ENCODE assay signal across 10 cellular contexts in genomic region chr7:82594665-82595064, GRCh38.
DNase-seq lines count a peak whose midpoint lies in the region; ATAC-seq, FAIRE-seq and TF ChIP-seq lines count a peak whose summit lies in the region.
"Had no signal": no experiment of that assay in that cellular context is flagged by ENCODE, and none has a peak within 500 bp of the region (broad histone marks: within the 10 kb centered on the region; RNA-seq: fewer than 3 reads in every experiment).

No MANE protein-coding gene starts in this region.

- H3K9me3 Mint-ChIP-seq in stimulated activated memory B cell treated with anti-CD40 and anti-IgM and Interleukin-4, amounts not matched to agents 10 μg/mL and 1 μg/mL and 100 μg/mL, for 72 hours: peaks cover 7% of the 10 kb centered on the region

- H3K36me3 Mint-ChIP-seq in stimulated activated memory B cell treated with anti-CD40 and anti-IgM and Interleukin-4, amounts not matched to agents 10 μg/mL and 1 μg/mL and 100 μg/mL, for 72 hours: no peaks in the 10 kb centered on the region

- H3K27me3 Mint-ChIP-seq in stimulated activated memory B cell treated with anti-CD40 and anti-IgM and Interleukin-4, amounts not matched to agents 10 μg/mL and 1 μg/mL and 100 μg/mL, for 72 hours: no peaks in the 10 kb centered on the region

- DNase-seq in DMS153 (lab: John Stamatoyannopoulos, UW): peak; percentile 37
- peak; percentile 73 for DNase-seq in NCI-H1694 treated with DMSO at 0.1 percent for 48 hours (lab: John Stamatoyannopoulos, UW)
- DNase-seq in SK-N-MC (ENCODE audit: low read depth, low spot score): no peak
- DNase-seq in left kidney (ENCODE audit: low read depth, low spot score): peak; percentile 27
- DNase-seq in D721Med (ENCODE audit: insufficient read length, low spot score): no peak
- no peak for DNase-seq in ureter (ENCODE audit: low spot score)
- DNase-seq: C1 segment of cervical spinal cord had no signal

- H3K4me3 ChIP-seq in SK-N-MC: 0 out of 2 replicates have a peak overlapping the region, but pooled peaks have one; percentile 23

- H3K4me1 Mint-ChIP-seq in stimulated activated memory B cell treated with anti-CD40 and anti-IgM and Interleukin-4, amounts not matched to agents 10 μg/mL and 1 μg/mL and 100 μg/mL, for 72 hours: no peaks in the 10 kb centered on the region

- H3K4me3 Mint-ChIP-seq in stimulated activated memory B cell treated with anti-CD40 and anti-IgM and Interleukin-4, amounts not matched to agents 10 μg/mL and 1 μg/mL and 100 μg/mL, for 72 hours: no peak overlapping the region

- H3K9me3 ChIP-seq in SK-N-MC (ENCODE audit: low read depth, low read length): no peaks in the 10 kb centered on the region

- H3K27ac ChIP-seq in SK-N-MC: no peak overlapping the region

- FAIRE-seq in D721Med (lab: Jason Lieb, UNC): no peak
- FAIRE-seq: GM12892 had no signal

- H3K36me3 ChIP-seq in SK-N-MC (ENCODE audit: insufficient read depth, low read length): no peaks in the 10 kb centered on the region

- H3K27ac Mint-ChIP-seq in stimulated activated memory B cell treated with anti-CD40 and anti-IgM and Interleukin-4, amounts not matched to agents 10 μg/mL and 1 μg/mL and 100 μg/mL, for 72 hours: no peak overlapping the region

- TF ChIP-seq CTCF in D721Med (IDR thresholded peaks at IDR 0.05; ENCODE audit: insufficient read depth, missing control alignments): no peak

- no peak for ATAC-seq in HG03095 (IDR thresholded peaks at IDR 0.05; ENCODE audit: unreplicated experiment)
- no peak for ATAC-seq in stimulated activated memory B cell treated with anti-CD40 and anti-IgM and Interleukin-4, amounts not matched to agents 10 μg/mL and 1 μg/mL and 100 μg/mL, for 72 hours

- H3K9ac ChIP-seq in SK-N-MC (ENCODE audit: insufficient read length): no peak overlapping the region

Comparison
In these comparisons a context has a peak if more than half of its experiments do, and no peak if none do; other contexts are left out.
1. DNase-seq: peak in DMS153 (single experiment), NCI-H1694 treated with DMSO at 0.1 percent for 48 hours (single experiment) and left kidney (single experiment); none in SK-N-MC (single experiment), D721Med (single experiment) and ureter (single experiment).